ENCODE assay signal across 8 cellular contexts in genomic region chr1:22092026-22092770, GRCh38. TPM values are rescaled to one million over a fixed set of nuclear protein-coding genes. Genes with fewer than 3 reads are reported as not detected.
DNase-seq lines count a peak whose midpoint lies in the region; ATAC-seq and TF ChIP-seq lines count a peak whose summit lies in the region.
"Not testable (repeated sequence)": the region's sequence is repeated elsewhere in the genome, so short reads cannot be mapped to it uniquely, and the experiment has no call there.

No MANE protein-coding gene starts in this region.

- H3K27me3 Mint-ChIP-seq in activated CD4-positive, alpha-beta T cell treated with anti-CD3 and anti-CD28 coated beads for 36 hours; activated naive CD4-positive, alpha-beta T cell treated with anti-CD3 and anti-CD28 coated beads, Interleukin-2, amount 50 U/mL, for 24 hours: not testable (repeated sequence)

- H3K36me3 ChIP-seq in PC-3 (ENCODE audit: low read depth, low read length): peaks cover 67% of the 10 kb centered on the region

- not testable (repeated sequence) for H3K9ac ChIP-seq in PC-3 (ENCODE audit: low read length)

- peaks cover 70% of the 10 kb centered on the region for H3K36me3 Mint-ChIP-seq in activated CD4-positive, alpha-beta T cell treated with anti-CD3 and anti-CD28 coated beads for 36 hours (ENCODE audit: low read depth)
- H3K36me3 Mint-ChIP-seq in activated naive CD4-positive, alpha-beta T cell treated with anti-CD3 and anti-CD28 coated beads, Interleukin-2, amount 50 U/mL, for 24 hours: peaks cover 23% of the 10 kb centered on the region

- POLR2A ChIA-PET in PC-3 (lab: Charles Lee; ENCODE audit: unreplicated experiment): interaction anchor here (0.5 to 0.6 kb wide), 2 partner anchors 12 to 25 kb away, joined by 4 read pairs; no protein-coding TSS in a partner anchor
- POLR2A ChIA-PET in activated CD4-positive, alpha-beta T cell treated with anti-CD3 and anti-CD28 coated beads for 36 hours (lab: Charles Lee): interaction anchor here (0.6 to 1.3 kb wide), 4 partner anchors 12 to 372 kb away, joined by 3 to 6 read pairs (median 4); no protein-coding TSS in a partner anchor

- H3K9me2 ChIP-seq in PC-3 (replicated peaks; ENCODE audit: low read length): not testable (repeated sequence)

- ATAC-seq in PC-3: peak; percentile 50
- peak; percentile 97 for ATAC-seq in activated CD4-positive, alpha-beta T cell treated with anti-CD3 and anti-CD28 coated beads for 36 hours

- not testable (repeated sequence) for H3K4me1 ChIP-seq in PC-3 (ENCODE audit: insufficient read depth, low read length)

- peaks cover 70% of the 10 kb centered on the region for H3K4me1 Mint-ChIP-seq in activated CD4-positive, alpha-beta T cell treated with anti-CD3 and anti-CD28 coated beads for 36 hours
- peaks cover 71% of the 10 kb centered on the region for H3K4me1 Mint-ChIP-seq in activated naive CD4-positive, alpha-beta T cell treated with anti-CD3 and anti-CD28 coated beads, Interleukin-2, amount 50 U/mL, for 24 hours

- H3K27me3 ChIP-seq in PC-3 (ENCODE audit: low read length): not testable (repeated sequence)

- H3K9me3 ChIP-seq in PC-3 (ENCODE audit: low read length): not testable (repeated sequence)

- not testable (repeated sequence) for H3K4me3 Mint-ChIP-seq in activated CD4-positive, alpha-beta T cell treated with anti-CD3 and anti-CD28 coated beads for 36 hours
- H3K4me3 Mint-ChIP-seq in activated naive CD4-positive, alpha-beta T cell treated with anti-CD3 and anti-CD28 coated beads, Interleukin-2, amount 50 U/mL, for 24 hours: peak overlapping the region; percentile 7

- not testable (repeated sequence) for H2AFZ ChIP-seq in PC-3 (ENCODE audit: low read length)

- H3K9me3 Mint-ChIP-seq in activated CD4-positive, alpha-beta T cell treated with anti-CD3 and anti-CD28 coated beads for 36 hours (ENCODE audit: low read depth); activated naive CD4-positive, alpha-beta T cell treated with anti-CD3 and anti-CD28 coated beads, Interleukin-2, amount 50 U/mL, for 24 hours: not testable (repeated sequence)

- H4K20me1 ChIP-seq in PC-3 (ENCODE audit: low read length): peaks cover 59% of the 10 kb centered on the region

- H3K79me2 ChIP-seq in PC-3 (ENCODE audit: low read length): peaks cover 70% of the 10 kb centered on the region

- H3K4me2 ChIP-seq in PC-3 (ENCODE audit: low read length): not testable (repeated sequence)

- intact Hi-C loops in PC-3 (cut with micrococcal nuclease): not testable (repeated sequence)
- intact Hi-C loops in activated CD4-positive, alpha-beta T cell treated with anti-CD3 and anti-CD28 coated beads for 36 hours (cut with DNase I, micrococcal nuclease): loop anchor here (1.0 to 2.0 kb wide), 2 partner anchors 39 to 40 kb away; partner anchors contain the start of gene CDC42 (in 2 of the 2)

- not testable (repeated sequence) for TF ChIP-seq CTCF in HFF-Myc (IDR thresholded peaks at IDR 0.05; ENCODE audit: low read depth, low read length, missing control alignments); PC-3 (conservative IDR thresholded peaks at IDR 0.05; ENCODE audit: low read depth, low read length)
- TF ChIP-seq CTCF in epithelial cell of proximal tubule (conservative IDR thresholded peaks at IDR 0.05; ENCODE audit: low read depth, low read length): peak; percentile 10

- H3F3A ChIP-seq in PC-3 (ENCODE audit: low read length, unreplicated experiment): not testable (repeated sequence)

- BruUV-seq in PC-3 (replicated peaks; lab: Mats Ljungman, UMichigan): TSS peak; percentile 66

- peak; percentile 82 for DNase-seq in EL
- peak; percentile 45 for DNase-seq in HFF-Myc (ENCODE audit: extremely low read depth, low read depth)
- DNase-seq in PC-3: peak; percentile 40
- peak; percentile 78 for DNase-seq in activated CD4-positive, alpha-beta T cell treated with anti-CD3 and anti-CD28 coated beads for 36 hours
- DNase-seq in epithelial cell of proximal tubule (ENCODE audit: low read depth): not testable (repeated sequence)
- DNase-seq in myocyte (ENCODE audit: low read depth): peak; percentile 18
- peak; percentile 28 for DNase-seq in stimulated activated CD8-positive, alpha-beta memory T cell treated with anti-CD3 and anti-CD28 coated beads, Interleukin-4, amount 100 ng/mL, for 24 hours (ENCODE audit: low read depth)

- not testable (repeated sequence) for H3K27ac ChIP-seq in PC-3 (ENCODE audit: low read length)

- H3K27ac Mint-ChIP-seq in activated CD4-positive, alpha-beta T cell treated with anti-CD3 and anti-CD28 coated beads for 36 hours: peak overlapping the region; percentile 70
- peak overlapping the region; percentile 88 for H3K27ac Mint-ChIP-seq in activated naive CD4-positive, alpha-beta T cell treated with anti-CD3 and anti-CD28 coated beads, Interleukin-2, amount 50 U/mL, for 24 hours

- CTCF ChIA-PET in PC-3 (lab: Charles Lee): interaction anchor here (0.5 to 1.0 kb wide), 2 partner anchors 40 to 324 kb away, joined by 3 to 4 read pairs; no protein-coding TSS in a partner anchor
- CTCF ChIA-PET in activated CD4-positive, alpha-beta T cell treated with anti-CD3 and anti-CD28 coated beads for 36 hours (lab: Charles Lee): interaction anchor here (1.0 to 1.9 kb wide), 3 partner anchors 15 to 69 kb away, joined by 3 to 6 read pairs (median 4); no protein-coding TSS in a partner anchor

- not testable (repeated sequence) for H3K4me3 ChIP-seq in HFF-Myc (replicated peaks; ENCODE audit: low read depth, low read length); PC-3 (ENCODE audit: low read length); epithelial cell of proximal tubule (ENCODE audit: low read depth, low read length)

RNA-seq across cellular contexts. Expression of gene CDC42, which starts 39.7 kb away (rescaled TPM):
- total RNA-seq in PC-3 (2014; rRNA removed): 212 and 245 TPM in 2 replicates
- 100 to 1,000 TPM; 298 to 339 TPM for total RNA-seq in activated CD4-positive, alpha-beta T cell treated with anti-CD3 and anti-CD28 coated beads for 36 hours
- 339 and 441 TPM in 2 replicates for total RNA-seq in epithelial cell of proximal tubule
- total RNA-seq in myocyte: 273 and 286 TPM in 2 replicates
- polyA plus RNA-seq in myocyte (2012): 183 TPM

RNA-seq across cellular contexts. Expression of gene WNT4, which starts 50.7 kb away (rescaled TPM):
- 0.51 and 1.4 TPM in 2 replicates for total RNA-seq in PC-3 (2014; rRNA removed)
- not detected for total RNA-seq in activated CD4-positive, alpha-beta T cell treated with anti-CD3 and anti-CD28 coated beads for 36 hours
- 0.07 TPM in 1 of 2 replicates, not detected in the other for total RNA-seq in epithelial cell of proximal tubule
- total RNA-seq in myocyte: 2.8 and 6.7 TPM in 2 replicates
- polyA plus RNA-seq in myocyte (2012): 1.0 TPM
